Comparison of ENCODE assay signal across 26 cellular contexts in genomic region chr22:37413546-37413945, GRCh38. TPM values are rescaled to one million over a fixed set of nuclear protein-coding genes. Genes with fewer than 3 reads are reported as not detected.
"Had no signal": no experiment of that assay in that cellular context is flagged by ENCODE, and none has a peak within 500 bp of the region (broad histone marks: within the 10 kb centered on the region; RNA-seq: fewer than 3 reads in every experiment).

No MANE protein-coding gene starts in this region.

- H3K27ac ChIP-seq: coronary artery, esophagus squamous epithelium, heart right ventricle, left lung, psoas muscle, skin epidermis, spleen, transverse colon, upper lobe of right lung, uterus had no signal

- H3K4me1 ChIP-seq: psoas muscle, transverse colon, uterus had no signal

- DNase-seq: dermis blood vessel endothelial cell; effector memory CD4-positive, alpha-beta T cell; esophagus squamous epithelium; foreskin melanocyte; glutamatergic neuron; heart right ventricle; hippocampal formation; left cardiac atrium; left lung; mesenchymal stem cell; mucosa of descending colon; naive B cell; psoas muscle; right cardiac atrium; spleen; stimulated activated CD4-positive, alpha-beta T cell treated with anti-CD3 and anti-CD28 coated beads, Interleukin-4, amount 100 ng/mL, for 4 hours; stimulated activated naive B cell treated with anti-CD40 and anti-IgM and Interleukin-4, amounts not matched to agents 10 μg/mL and 1 μg/mL and 100 μg/mL, for 72 hours; transverse colon; upper lobe of right lung; uterus had no signal

- H3K27me3 ChIP-seq: uterus had no signal

- H3K9me3 ChIP-seq: esophagus squamous epithelium, heart right ventricle, left lung, mucosa of descending colon, psoas muscle, spleen, transverse colon, upper lobe of right lung, uterus had no signal

- H3K36me3 ChIP-seq: esophagus squamous epithelium, heart right ventricle, left lung, spleen, transverse colon, upper lobe of right lung, uterus had no signal

- ATAC-seq: heart right ventricle; left cardiac atrium; mucosa of descending colon; natural killer cell treated with Interleukin-12 subunit alpha and Interleukin-12 subunit beta and Interleukin-15 and Interleukin-18, amount 100 ng/mL, for 72 hours; psoas muscle; right cardiac atrium; stimulated activated naive B cell treated with anti-CD40 and anti-IgM and Interleukin-4, amounts not matched to agents 10 μg/mL and 1 μg/mL and 100 μg/mL, for 72 hours; upper lobe of right lung had no signal

- FAIRE-seq: endothelial cell of umbilical vein, islet of Langerhans had no signal

- H3K4me3 ChIP-seq: coronary artery, esophagus squamous epithelium, heart right ventricle, left lung, mucosa of descending colon, psoas muscle, skin epidermis, spleen, transverse colon, upper lobe of right lung, uterus had no signal

RNA-seq across cellular contexts. Expression of gene ELFN2, which starts 13.7 kb away (rescaled TPM):
- total RNA-seq: esophagus squamous epithelium, lung microvascular endothelial cell, psoas muscle had no signal
